In the genomic region with DNA sequence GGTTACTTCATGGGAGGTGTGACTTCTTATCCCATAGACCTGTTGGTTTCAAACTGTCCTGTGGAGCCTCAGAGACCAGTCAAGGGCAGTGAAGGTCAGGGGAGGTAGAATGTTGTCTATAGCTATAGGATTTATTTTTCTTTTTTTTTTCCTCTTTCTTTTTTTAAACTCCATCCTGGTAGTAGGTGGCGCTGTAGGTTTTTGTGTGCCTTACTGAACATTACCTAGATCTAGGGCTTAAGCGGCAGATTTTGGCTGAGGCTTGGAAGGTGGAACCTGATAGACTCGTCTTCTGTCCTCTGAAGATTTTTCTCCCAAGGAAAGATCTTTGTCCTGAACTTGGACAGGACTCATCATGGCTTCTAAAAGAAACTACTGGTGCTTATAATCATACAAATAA, we compare ENCODE assay signal across 13 cellular contexts. TPM values are rescaled to one million over a fixed set of nuclear protein-coding genes. Genes with fewer than 3 reads are reported as not detected.
DNase-seq lines count a peak whose midpoint lies in the region; ATAC-seq and TF ChIP-seq lines count a peak whose summit lies in the region.
"Had no signal": no experiment of that assay in that cellular context is flagged by ENCODE, and none has a peak within 500 bp of the region (broad histone marks: within the 10 kb centered on the region; RNA-seq: fewer than 3 reads in every experiment).

No MANE protein-coding gene starts in this region.

- no peak for DNase-seq in CD4-positive, CD25-positive, alpha-beta regulatory T cell
- no peak for DNase-seq in GM23338 (ENCODE audit: low spot score)
- DNase-seq in activated T-helper 1 cell treated with anti-CD3 and anti-CD28 coated beads, Interleukin-12 subunit alpha, Interleukin-12 subunit beta, Interleukin-2, Interleukin-4 antibody, amounts not matched to agents 30 ng/mL and 10 ng/mL and 1 ng/mL, durations not matched to agents 14 hours and 24 hours and 36 hours (ENCODE audit: low spot score): no peak
- no peak for DNase-seq in mesothelial cell of epicardium (ENCODE audit: low spot score in 2 of 2, unreplicated experiment in 2 of 2)
- no peak for DNase-seq in transverse colon
- DNase-seq in activated T-cell treated with anti-CD3 and anti-CD28 coated beads, Interleukin-2, amount 50 U/mL, for 1 hour: no peak
- no peak for DNase-seq in LoVo (ENCODE audit: low spot score)
- DNase-seq: NCI-H2107 had no signal

- H3K27ac Mint-ChIP-seq in CD4-positive, CD25-positive, alpha-beta regulatory T cell: peak overlapping the region in 2 of 3 donors; percentile 51 to 69
- H3K27ac Mint-ChIP-seq in GM23338 (peak overlapping the region; percentile 56), mesothelial cell of epicardium (peak overlapping the region; percentile 24)
- peak overlapping the region; percentile 36 for H3K27ac Mint-ChIP-seq in activated T-helper 1 cell treated with anti-CD3 and anti-CD28 coated beads, Interleukin-12 subunit alpha, Interleukin-12 subunit beta, Interleukin-2, Interleukin-4 antibody, amounts not matched to agents 30 ng/mL and 10 ng/mL and 1 ng/mL, durations not matched to agents 14 hours and 24 hours and 36 hours

- no peak overlapping the region for H2AFZ ChIP-seq in GM23338

- no peaks in the 10 kb centered on the region for H3K27me3 Mint-ChIP-seq in CD4-positive, CD25-positive, alpha-beta regulatory T cell
- H3K27me3 Mint-ChIP-seq in GM23338 (ENCODE audit: insufficient read depth, low read depth, poor library complexity): peaks cover 13% of the 10 kb centered on the region
- H3K27me3 Mint-ChIP-seq in activated T-helper 1 cell treated with anti-CD3 and anti-CD28 coated beads, Interleukin-12 subunit alpha, Interleukin-12 subunit beta, Interleukin-2, Interleukin-4 antibody, amounts not matched to agents 30 ng/mL and 10 ng/mL and 1 ng/mL, durations not matched to agents 14 hours and 24 hours and 36 hours (ENCODE audit: insufficient read depth): no peaks in the 10 kb centered on the region
- H3K27me3 Mint-ChIP-seq in mesothelial cell of epicardium (ENCODE audit: low read depth): no peaks in the 10 kb centered on the region

- no peak overlapping the region for H3K27ac ChIP-seq in CD4-positive, CD25-positive, alpha-beta regulatory T cell (ENCODE audit: insufficient read depth, low read length, poor library complexity, severe bottlenecking)
- H3K27ac ChIP-seq in GM23338 (ENCODE audit: low read depth): peak overlapping the region; percentile 86; the same call in 1 of the 2 replicates
- H3K27ac ChIP-seq in transverse colon: no peak overlapping the region
- H3K27ac ChIP-seq: epithelial cell of prostate had no signal

- intact Hi-C loops in activated T-helper 1 cell treated with anti-CD3 and anti-CD28 coated beads, Interleukin-12 subunit alpha, Interleukin-12 subunit beta, Interleukin-2, Interleukin-4 antibody, amounts not matched to agents 30 ng/mL and 10 ng/mL and 1 ng/mL, durations not matched to agents 14 hours and 24 hours and 36 hours (cut with micrococcal nuclease): no loop called here
- intact Hi-C loops in transverse colon (cut with DNase I; ENCODE audit: low total_unique reads): no loop called here

- no peak for TF ChIP-seq POLR2A in transverse colon (IDR thresholded peaks at IDR 0.05)

- WGBS in transverse colon (ENCODE audit: low coverage in 1 of 2), 2 donors: 88 to 92% methylated on average over 3 of the region's 3 CpGs

- no peaks in the 10 kb centered on the region for H3K79me2 ChIP-seq in GM23338 (replicated peaks; ENCODE audit: insufficient read depth)

- peaks cover 30% of the 10 kb centered on the region for H3K36me3 Mint-ChIP-seq in CD4-positive, CD25-positive, alpha-beta regulatory T cell
- peaks cover 47% of the 10 kb centered on the region for H3K36me3 Mint-ChIP-seq in GM23338 (ENCODE audit: low read depth)
- H3K36me3 Mint-ChIP-seq in activated T-helper 1 cell treated with anti-CD3 and anti-CD28 coated beads, Interleukin-12 subunit alpha, Interleukin-12 subunit beta, Interleukin-2, Interleukin-4 antibody, amounts not matched to agents 30 ng/mL and 10 ng/mL and 1 ng/mL, durations not matched to agents 14 hours and 24 hours and 36 hours (ENCODE audit: low read depth): peaks cover 29% of the 10 kb centered on the region
- H3K36me3 Mint-ChIP-seq in mesothelial cell of epicardium: peaks cover 28% of the 10 kb centered on the region

- no peaks in the 10 kb centered on the region for H3K9me2 ChIP-seq in GM23338 (ENCODE audit: insufficient read depth)

- no peak for ATAC-seq in CD4-positive, CD25-positive, alpha-beta regulatory T cell (ENCODE audit: low read depth in 2 of 2)
- no peak for ATAC-seq in GM23338
- no peak for ATAC-seq in GM21367 (IDR thresholded peaks at IDR 0.05; ENCODE audit: unreplicated experiment)
- ATAC-seq: right cardiac atrium had no signal

- in situ Hi-C loops in transverse colon (cut with MboI; ENCODE audit: low pct_ligation_motif_present in 1 of 4, low pct_unique_long_range_greater_than_20kb in 1 of 4, low sequenced_read_pairs in 3 of 4): no loop called here

- peaks cover 73% of the 10 kb centered on the region for H3K36me3 ChIP-seq in CD4-positive, CD25-positive, alpha-beta regulatory T cell (ENCODE audit: control insufficient read depth, insufficient read depth, low read length)
- no peaks in the 10 kb centered on the region; the same call in 1 of the 2 replicates for H3K36me3 ChIP-seq in GM23338 (ENCODE audit: insufficient read depth)
- peaks cover 0 to 55% (median 21%) of the 10 kb centered on the region in 4 donors for H3K36me3 ChIP-seq in transverse colon

- H3K4me3 ChIP-seq in CD4-positive, CD25-positive, alpha-beta regulatory T cell (ENCODE audit: low read depth, low read length): no peak overlapping the region
- H3K4me3 ChIP-seq in GM23338: no peak overlapping the region
- no peak overlapping the region for H3K4me3 ChIP-seq in transverse colon

- no peaks in the 10 kb centered on the region for H3K9me3 ChIP-seq in CD4-positive, CD25-positive, alpha-beta regulatory T cell (ENCODE audit: control insufficient read depth in 2 of 2, low read length in 2 of 2)
- no peaks in the 10 kb centered on the region for H3K9me3 ChIP-seq in transverse colon

- no peak overlapping the region for H3K4me3 Mint-ChIP-seq in CD4-positive, CD25-positive, alpha-beta regulatory T cell
- H3K4me3 Mint-ChIP-seq in GM23338 (no peak overlapping the region), mesothelial cell of epicardium (no peak overlapping the region)
- no peak overlapping the region for H3K4me3 Mint-ChIP-seq in activated T-helper 1 cell treated with anti-CD3 and anti-CD28 coated beads, Interleukin-12 subunit alpha, Interleukin-12 subunit beta, Interleukin-2, Interleukin-4 antibody, amounts not matched to agents 30 ng/mL and 10 ng/mL and 1 ng/mL, durations not matched to agents 14 hours and 24 hours and 36 hours

- TF ChIP-seq CTCF in GM23338 (conservative IDR thresholded peaks at IDR 0.05; ENCODE audit: low read depth in 2 of 2) (peak; percentile 48 to 50), mesothelial cell of epicardium (IDR thresholded peaks at IDR 0.05; ENCODE audit: unreplicated experiment) (no peak), transverse colon (IDR thresholded peaks at IDR 0.05) (no peak)

- H3F3A ChIP-seq in GM23338 (replicated peaks; ENCODE audit: low read depth): 0 out of 2 replicates have a peak, but pooled peaks cover 15% of the 10 kb centered on the region

- H3K4me2 ChIP-seq in GM23338: no peak overlapping the region

- no peak for TF ChIP-seq EP300 in transverse colon (IDR thresholded peaks at IDR 0.05; ENCODE audit: low read depth)

- no peaks in the 10 kb centered on the region for H3K4me1 ChIP-seq in CD4-positive, CD25-positive, alpha-beta regulatory T cell (ENCODE audit: control insufficient read depth, insufficient read depth, low read length, poor library complexity, severe bottlenecking)
- peaks cover 3% of the 10 kb centered on the region for H3K4me1 ChIP-seq in GM23338 (ENCODE audit: insufficient read depth)
- peaks cover 18 to 51% (median 22%) of the 10 kb centered on the region in 4 donors for H3K4me1 ChIP-seq in transverse colon

- H3K9me3 Mint-ChIP-seq in CD4-positive, CD25-positive, alpha-beta regulatory T cell: no peaks in the 10 kb centered on the region
- H3K9me3 Mint-ChIP-seq in GM23338 (no peaks in the 10 kb centered on the region), mesothelial cell of epicardium (no peaks in the 10 kb centered on the region)
- no peaks in the 10 kb centered on the region for H3K9me3 Mint-ChIP-seq in activated T-helper 1 cell treated with anti-CD3 and anti-CD28 coated beads, Interleukin-12 subunit alpha, Interleukin-12 subunit beta, Interleukin-2, Interleukin-4 antibody, amounts not matched to agents 30 ng/mL and 10 ng/mL and 1 ng/mL, durations not matched to agents 14 hours and 24 hours and 36 hours

- peaks cover 8% of the 10 kb centered on the region for H4K20me1 ChIP-seq in GM23338 (replicated peaks; ENCODE audit: insufficient read depth)

- peaks cover 0 to 20% (median 3%) of the 10 kb centered on the region in 4 donors for H3K4me1 Mint-ChIP-seq in CD4-positive, CD25-positive, alpha-beta regulatory T cell
- H3K4me1 Mint-ChIP-seq in GM23338: peaks cover 14% of the 10 kb centered on the region
- H3K4me1 Mint-ChIP-seq in activated T-helper 1 cell treated with anti-CD3 and anti-CD28 coated beads, Interleukin-12 subunit alpha, Interleukin-12 subunit beta, Interleukin-2, Interleukin-4 antibody, amounts not matched to agents 30 ng/mL and 10 ng/mL and 1 ng/mL, durations not matched to agents 14 hours and 24 hours and 36 hours (ENCODE audit: low read depth): no peaks in the 10 kb centered on the region
- H3K4me1 Mint-ChIP-seq in mesothelial cell of epicardium: peaks cover 17% of the 10 kb centered on the region

- no peaks in the 10 kb centered on the region for H3K27me3 ChIP-seq in CD4-positive, CD25-positive, alpha-beta regulatory T cell (ENCODE audit: control insufficient read depth, insufficient read depth, low read length)
- H3K27me3 ChIP-seq in GM23338 (ENCODE audit: insufficient read depth): no peaks in the 10 kb centered on the region
- no peaks in the 10 kb centered on the region for H3K27me3 ChIP-seq in transverse colon

RNA-seq across cellular contexts. Expression of a gene that starts 47.4 kb away (rescaled TPM):
- total RNA-seq in CD4-positive, CD25-positive, alpha-beta regulatory T cell: 154 TPM
- polyA plus RNA-seq in CD4-positive, CD25-positive, alpha-beta regulatory T cell: 10 to 100 TPM; 50.3 to 77.3 (median 62.8) TPM
- total RNA-seq in GM23338 (2014; rRNA removed; shearing (Covaris generic)): 139 and 173 TPM in 2 replicates
- 48.5 and 48.7 TPM in 2 replicates for polyA plus RNA-seq in GM23338 (2016; fragmentation: Nextera tagmentation; extraction: Ambion mirVana)
- total RNA-seq in activated T-helper 1 cell treated with anti-CD3 and anti-CD28 coated beads, Interleukin-12 subunit alpha, Interleukin-12 subunit beta, Interleukin-2, Interleukin-4 antibody, amounts not matched to agents 30 ng/mL and 10 ng/mL and 1 ng/mL, durations not matched to agents 14 hours and 24 hours and 36 hours: 133 and 135 TPM in 2 replicates
- total RNA-seq in mesothelial cell of epicardium: 144 to 152 TPM (median 146 TPM) in 3 replicates
- total RNA-seq in transverse colon: 100 to 1,000 TPM; 117 to 553 (median 307) TPM

RNA-seq across cellular contexts. Expression of a gene that starts 49.9 kb away (rescaled TPM):
- total RNA-seq in CD4-positive, CD25-positive, alpha-beta regulatory T cell: not detected
- not detected for polyA plus RNA-seq in CD4-positive, CD25-positive, alpha-beta regulatory T cell
- not detected in 2 replicates for total RNA-seq in GM23338 (2014; rRNA removed; shearing (Covaris generic))
- not detected in 2 replicates for polyA plus RNA-seq in GM23338 (2016; fragmentation: Nextera tagmentation; extraction: Ambion mirVana)
- 0.08 TPM in 1 of 2 replicates, not detected in the other for total RNA-seq in activated T-helper 1 cell treated with anti-CD3 and anti-CD28 coated beads, Interleukin-12 subunit alpha, Interleukin-12 subunit beta, Interleukin-2, Interleukin-4 antibody, amounts not matched to agents 30 ng/mL and 10 ng/mL and 1 ng/mL, durations not matched to agents 14 hours and 24 hours and 36 hours
- total RNA-seq in mesothelial cell of epicardium: not detected in 3 replicates
- not detected for total RNA-seq in transverse colon
- total RNA-seq: Daoy, right cardiac atrium, urinary bladder had no signal
- polyA plus RNA-seq: right cardiac atrium, urinary bladder had no signal

Comparison
In these comparisons a context has a peak if more than half of its experiments do, and no peak if none do; other contexts are left out.
1. CTCF ChIP-seq: peak in GM23338 (2 of 2); none in mesothelial cell of epicardium (single experiment) and transverse colon (0 of 5).
2. Peak in every context shown above with its lines, with median percentiles within 50 percentile points of each other: H3K27ac Mint-ChIP-seq.